Comparison of ENCODE assay signal across 11 cellular contexts in genomic region chr16:68285683-68286082, GRCh38. TPM values are rescaled to one million over a fixed set of nuclear protein-coding genes. Genes with fewer than 3 reads are reported as not detected.
DNase-seq lines count a peak whose midpoint lies in the region; ATAC-seq, FAIRE-seq and TF ChIP-seq lines count a peak whose summit lies in the region.
"Had no signal": no experiment of that assay in that cellular context is flagged by ENCODE, and none has a peak within 500 bp of the region (broad histone marks: within the 10 kb centered on the region; RNA-seq: fewer than 3 reads in every experiment).

No MANE protein-coding gene starts in this region.

- H3K36me3 ChIP-seq in left ventricle myocardium inferior (peaks cover 20% of the 10 kb centered on the region), HepG2 (replicated peaks in 1 of 2; ENCODE audit: control insufficient read depth in 1 of 2, insufficient read depth in 2 of 2, low read length in 2 of 2) (peaks cover 24 to 62% of the 10 kb centered on the region in 2 experiments), transverse colon (peaks cover 0 to 6% (median under 1%) of the 10 kb centered on the region in 4 donors), pancreas (no peaks in the 10 kb centered on the region)

- H3K9ac ChIP-seq in HepG2 (ENCODE audit: insufficient read depth, low read depth, low read length): no peak overlapping the region

- H3K4me3 ChIP-seq in left ventricle myocardium inferior (no peak overlapping the region), HepG2 (replicated peaks in 1 of 3; ENCODE audit: insufficient read depth in 1 of 3, low read depth in 2 of 3, low read length in 3 of 3) (no peak overlapping the region), transverse colon (no peak overlapping the region), pancreas (no peak overlapping the region)

- TF ChIP-seq RAD21 in HepG2 (CRISPR knock-in tag; IDR thresholded peaks at IDR 0.05): no peak

- TF ChIP-seq POLR2A in HepG2 (IDR thresholded peaks at IDR 0.05; ENCODE audit: insufficient read depth in 1 of 2, low read depth in 2 of 2, low read length in 2 of 2): no peak
- TF ChIP-seq POLR2A in transverse colon (IDR thresholded peaks at IDR 0.05): no peak

- H3K27ac ChIP-seq in left ventricle myocardium inferior (replicated peaks) (peak overlapping the region; percentile 87), HepG2 (ENCODE audit: extremely low read length, insufficient read depth, low read length) (no peak overlapping the region), transverse colon (peak overlapping the region in 3 of 4 donors; percentile 18 to 73 (median 67)), pancreas (no peak overlapping the region)
- H3K27ac ChIP-seq: C4-2B had no signal

- FAIRE-seq in HepG2 (lab: Jason Lieb, UNC): no peak
- no peak for FAIRE-seq in pancreas (lab: Jason Lieb, UNC)

- DNase-seq in left ventricle myocardium inferior (no peak), Right ventricle myocardium inferior (ENCODE audit: missing footprints) (no peak), HepG2 (ENCODE audit: low spot score) (no peak), transverse colon (no peak), DMS153 treated with DMSO at 0.1 percent for 48 hours (lab: John Stamatoyannopoulos, UW; ENCODE audit: unreplicated experiment) (no peak), pancreas (no peak)
- DNase-seq in activated CD4-positive, alpha-beta memory T cell treated with anti-CD3 and anti-CD28 coated beads, Interleukin-2, amount 10 ng/mL, durations not matched to agents 7 days and 5 days: no peak
- DNase-seq in effector CD4-positive, alpha-beta T cell: no peak
- DNase-seq: stimulated activated CD4-positive, alpha-beta T cell treated with anti-CD3 and anti-CD28 coated beads, Interleukin-4, amount 100 ng/mL, for 1 hour had no signal

- WGBS in HepG2 (ENCODE audit: low lambda C conversion rate): 100% methylated on average over 3 of the region's 3 CpGs
- WGBS in transverse colon (ENCODE audit: low coverage in 1 of 2), 2 donors: 95% methylated on average over 3 of the region's 3 CpGs; no CpG with 5 or more reads in 1 of the 2 donors
- WGBS in pancreas, 2 donors: 92 to 94% methylated on average over 3 of the region's 3 CpGs

- H3K9me3 ChIP-seq in left ventricle myocardium inferior (replicated peaks): no peaks in the 10 kb centered on the region
- H3K9me3 ChIP-seq in HepG2 (ENCODE audit: low read length): no peaks in the 10 kb centered on the region
- H3K9me3 ChIP-seq in transverse colon: no peaks in the 10 kb centered on the region
- H3K9me3 ChIP-seq in pancreas: no peaks in the 10 kb centered on the region

- peaks cover 100% of the 10 kb centered on the region for H3K4me1 ChIP-seq in left ventricle myocardium inferior
- H3K4me1 ChIP-seq in HepG2 (ENCODE audit: insufficient read depth, low read length): peaks cover 60% of the 10 kb centered on the region
- H3K4me1 ChIP-seq in transverse colon: peaks cover 7 to 75% (median 10%) of the 10 kb centered on the region in 4 donors
- H3K4me1 ChIP-seq in pancreas: no peaks in the 10 kb centered on the region

- no TSS peak for BruUV-seq in HepG2 (replicated peaks; lab: Mats Ljungman, UMichigan)

- H3K27me3 ChIP-seq in left ventricle myocardium inferior (ENCODE audit: low read depth): no peaks in the 10 kb centered on the region
- H3K27me3 ChIP-seq in HepG2 (ENCODE audit: control insufficient read depth in 1 of 2, insufficient read depth in 2 of 2, low read length in 2 of 2): no peaks in the 10 kb centered on the region
- no peaks in the 10 kb centered on the region for H3K27me3 ChIP-seq in transverse colon
- H3K27me3 ChIP-seq in pancreas: no peaks in the 10 kb centered on the region

- H3K27me3 Mint-ChIP-seq in activated CD4-positive, alpha-beta memory T cell treated with anti-CD3 and anti-CD28 coated beads, Interleukin-2, amount 10 ng/mL, durations not matched to agents 7 days and 5 days: no peaks in the 10 kb centered on the region

- H3K4me2 ChIP-seq in HepG2 (ENCODE audit: low read depth, low read length): no peak overlapping the region

- ATAC-seq in Right ventricle myocardium inferior (no peak), HepG2 (no peak), pancreas (no peak)
- ATAC-seq: HCT116 had no signal

- CTCF ChIA-PET in activated CD4-positive, alpha-beta memory T cell treated with anti-CD3 and anti-CD28 coated beads, Interleukin-2, amount 10 ng/mL, durations not matched to agents 7 days and 5 days (lab: Charles Lee): interaction anchor here (1.4 to 15.3 kb wide), 6 partner anchors 13 to 89 kb away, joined by 3 to 243 read pairs (median 6); partner anchors contain the start of genes PRMT7, SLC7A6 and SLC7A6OS
- CTCF ChIA-PET in HepG2 (lab: Yijun Ruan, JAX; ENCODE audit: low intra/inter-chr PET ratio, low total read pairs): no interaction called here

- intact Hi-C loops in left ventricle myocardium inferior (cut with micrococcal nuclease) (no loop called here), Right ventricle myocardium inferior (cut with DNase I) (no loop called here), HepG2 (cut with micrococcal nuclease; ENCODE audit: unreplicated experiment) (no loop called here), transverse colon (cut with DNase I; ENCODE audit: low total_unique reads) (no loop called here), pancreas (cut with DNase I) (loop anchor here in 1 of 3 donors (5.0 kb wide), 1 partner anchor 48 kb away; the partner anchor contains the start of gene ESRP2)

- TF ChIP-seq EP300 in HepG2 (IDR thresholded peaks at IDR 0.05; ENCODE audit: low read depth in 2 of 2, low read length in 2 of 2) (no peak), HepG2 (CRISPR knock-in tag; IDR thresholded peaks at IDR 0.05; ENCODE audit: borderline replicate concordance) (no peak), transverse colon (IDR thresholded peaks at IDR 0.05; ENCODE audit: low read depth) (no peak)

- peaks cover 80% of the 10 kb centered on the region for H3K36me3 Mint-ChIP-seq in activated CD4-positive, alpha-beta memory T cell treated with anti-CD3 and anti-CD28 coated beads, Interleukin-2, amount 10 ng/mL, durations not matched to agents 7 days and 5 days (ENCODE audit: low read depth)

- no peak overlapping the region for H2AFZ ChIP-seq in HepG2 (ENCODE audit: low read length)

- H3K27ac Mint-ChIP-seq in activated CD4-positive, alpha-beta memory T cell treated with anti-CD3 and anti-CD28 coated beads, Interleukin-2, amount 10 ng/mL, durations not matched to agents 7 days and 5 days: peak overlapping the region; percentile 92

- no peaks in the 10 kb centered on the region for H4K20me1 ChIP-seq in HepG2 (ENCODE audit: insufficient read depth, low read length)

- peaks cover 46% of the 10 kb centered on the region for H3K79me2 ChIP-seq in HepG2 (ENCODE audit: insufficient read depth, low read length)

- TF ChIP-seq CTCF in left ventricle myocardium inferior (IDR thresholded peaks at IDR 0.05; ENCODE audit: borderline replicate concordance) (no peak), HepG2 (CRISPR knock-in tag; IDR thresholded peaks at IDR 0.05) (no peak), transverse colon (IDR thresholded peaks at IDR 0.05) (no peak), pancreas (IDR thresholded peaks at IDR 0.05) (no peak)

- POLR2A ChIA-PET in activated CD4-positive, alpha-beta memory T cell treated with anti-CD3 and anti-CD28 coated beads, Interleukin-2, amount 10 ng/mL, durations not matched to agents 7 days and 5 days (lab: Charles Lee): interaction anchor here (1.2 to 9.9 kb wide), 10 partner anchors 9 to 216 kb away, joined by 3 to 85 read pairs (median 16); partner anchors contain the start of genes PRMT7, SLC7A6 and SLC7A6OS
- POLR2A ChIA-PET in HepG2 (lab: Yijun Ruan, JAX): interaction anchor here (0.9 to 4.3 kb wide), 4 partner anchors 10 to 49 kb away, joined by 3 to 22 read pairs (median 4); partner anchors contain the start of genes PRMT7, SLC7A6 and SLC7A6OS

- peaks cover 95% of the 10 kb centered on the region for H3K4me1 Mint-ChIP-seq in activated CD4-positive, alpha-beta memory T cell treated with anti-CD3 and anti-CD28 coated beads, Interleukin-2, amount 10 ng/mL, durations not matched to agents 7 days and 5 days

- H3K9me3 Mint-ChIP-seq in activated CD4-positive, alpha-beta memory T cell treated with anti-CD3 and anti-CD28 coated beads, Interleukin-2, amount 10 ng/mL, durations not matched to agents 7 days and 5 days: no peaks in the 10 kb centered on the region

- peak overlapping the region; percentile 5 for H3K4me3 Mint-ChIP-seq in activated CD4-positive, alpha-beta memory T cell treated with anti-CD3 and anti-CD28 coated beads, Interleukin-2, amount 10 ng/mL, durations not matched to agents 7 days and 5 days

- in situ Hi-C loops in HepG2 (cut with HindIII; ENCODE audit: extremely low pct_ligation_motif_present, low pct_unique_long_range_greater_than_20kb): no loop called here
- in situ Hi-C loops in transverse colon (cut with MboI; ENCODE audit: low pct_ligation_motif_present in 1 of 4, low pct_unique_long_range_greater_than_20kb in 1 of 4, low sequenced_read_pairs in 3 of 4): no loop called here

RNA-seq across cellular contexts. Expression of gene SLC7A6, which starts 21.4 kb away (rescaled TPM):
- total RNA-seq in left ventricle myocardium inferior (44.2 TPM), Right ventricle myocardium inferior (33.7 TPM), HepG2 (2016; rRNA removed; fragmentation: Illumina TruSeq; extraction: Trizol) (25.4 and 35.8 TPM in 2 replicates), transverse colon (100 to 1,000 TPM in 1 of 4 donors, 10 to 100 TPM in 3; 20.6 to 145 (median 31.4) TPM), pancreas (1 to 10 TPM; 4.3 to 8.7 (median 6.0) TPM)
- total RNA-seq in activated CD4-positive, alpha-beta memory T cell treated with anti-CD3 and anti-CD28 coated beads, Interleukin-2, amount 10 ng/mL, durations not matched to agents 7 days and 5 days: 10 to 100 TPM; 66.7 to 68.9 TPM
- total RNA-seq in HepG2 (2016; cell fraction: cytosol; rRNA removed; fragmentation: Illumina TruSeq; extraction: Trizol; ENCODE audit: low read depth): 116 and 121 TPM in 2 replicates
- total RNA-seq in HepG2 (2016; cell fraction: insoluble cytoplasmic fraction; rRNA removed; fragmentation: Illumina TruSeq; extraction: Trizol): 25.1 and 35.3 TPM in 2 replicates
- 38.4 and 41.5 TPM in 2 replicates for total RNA-seq in HepG2 (2016; cell fraction: membrane; rRNA removed; fragmentation: Illumina TruSeq; extraction: Trizol)
- 53.5 and 62.4 TPM in 2 replicates for total RNA-seq in HepG2 (2016; cell fraction: nucleus; rRNA removed; fragmentation: Illumina TruSeq; extraction: Trizol)
- polyA plus RNA-seq in HepG2 (2011; rRNA removed) (67.4 and 70.8 TPM in 2 replicates), pancreas (1 to 10 TPM; 3.1 to 5.4 TPM)
- 38.1 and 42.5 TPM in 2 replicates for polyA plus RNA-seq in HepG2 (2011; cell fraction: cytosol; rRNA removed)
- polyA plus RNA-seq in HepG2 (2011; cell fraction: nucleus; rRNA removed): 195 and 234 TPM in 2 replicates
- 29.8 and 35.6 TPM in 2 replicates for polyA plus RNA-seq in HepG2 (2012)
- polyA plus RNA-seq in HepG2 (2016; cell fraction: cytosol; fragmentation: Illumina TruSeq; extraction: Trizol; ENCODE audit: low read depth): 4.5 and 5.9 TPM in 2 replicates
- polyA plus RNA-seq in HepG2 (2016; cell fraction: insoluble cytoplasmic fraction; fragmentation: Illumina TruSeq; extraction: Trizol; ENCODE audit: low read depth): 17.5 and 18.7 TPM in 2 replicates
- 8.7 and 9.5 TPM in 2 replicates for polyA plus RNA-seq in HepG2 (2016; cell fraction: membrane; fragmentation: Illumina TruSeq; extraction: Trizol; ENCODE audit: low read depth)
- 86.8 and 104 TPM in 2 replicates for polyA plus RNA-seq in HepG2 (2016; cell fraction: nucleus; fragmentation: Illumina TruSeq; extraction: Trizol; ENCODE audit: insufficient read depth, low read depth)
- polyA minus RNA-seq in HepG2 (2011; rRNA and poly(A)+ RNA removed; ENCODE audit: low replicate concordance): 346 and 374 TPM in 2 replicates
- 39.3 and 39.6 TPM in 2 replicates for polyA minus RNA-seq in HepG2 (2011; cell fraction: cytosol; rRNA and poly(A)+ RNA removed)
- 114 and 135 TPM in 2 replicates for polyA minus RNA-seq in HepG2 (2011; cell fraction: nucleus; rRNA and poly(A)+ RNA removed)

RNA-seq across cellular contexts. Expression of gene SLC7A6OS, which starts 25.1 kb away (rescaled TPM):
- 13.6 TPM for total RNA-seq in left ventricle myocardium inferior
- total RNA-seq in Right ventricle myocardium inferior: 12.4 TPM
- 10 to 100 TPM; 30.4 to 31.2 TPM for total RNA-seq in activated CD4-positive, alpha-beta memory T cell treated with anti-CD3 and anti-CD28 coated beads, Interleukin-2, amount 10 ng/mL, durations not matched to agents 7 days and 5 days
- 21.5 and 21.6 TPM in 2 replicates for total RNA-seq in HepG2 (2016; rRNA removed; fragmentation: Illumina TruSeq; extraction: Trizol)
- 4.2 and 5.7 TPM in 2 replicates for total RNA-seq in HepG2 (2016; cell fraction: cytosol; rRNA removed; fragmentation: Illumina TruSeq; extraction: Trizol; ENCODE audit: low read depth)
- total RNA-seq in HepG2 (2016; cell fraction: insoluble cytoplasmic fraction; rRNA removed; fragmentation: Illumina TruSeq; extraction: Trizol): 19.7 and 21.7 TPM in 2 replicates
- total RNA-seq in HepG2 (2016; cell fraction: membrane; rRNA removed; fragmentation: Illumina TruSeq; extraction: Trizol): 8.6 and 9.1 TPM in 2 replicates
- 28.4 and 34.8 TPM in 2 replicates for total RNA-seq in HepG2 (2016; cell fraction: nucleus; rRNA removed; fragmentation: Illumina TruSeq; extraction: Trizol)
- 11.2 and 12.5 TPM in 2 replicates for polyA plus RNA-seq in HepG2 (2011; rRNA removed)
- polyA plus RNA-seq in HepG2 (2011; cell fraction: cytosol; rRNA removed): 6.1 and 9.0 TPM in 2 replicates
- polyA plus RNA-seq in HepG2 (2011; cell fraction: nucleus; rRNA removed): 22.2 and 25.4 TPM in 2 replicates
- polyA plus RNA-seq in HepG2 (2012): 12.1 and 13.5 TPM in 2 replicates
- 2.2 and 2.4 TPM in 2 replicates for polyA plus RNA-seq in HepG2 (2016; cell fraction: cytosol; fragmentation: Illumina TruSeq; extraction: Trizol; ENCODE audit: low read depth)
- polyA plus RNA-seq in HepG2 (2016; cell fraction: insoluble cytoplasmic fraction; fragmentation: Illumina TruSeq; extraction: Trizol; ENCODE audit: low read depth): 19.5 and 20.3 TPM in 2 replicates
- 4.3 and 4.5 TPM in 2 replicates for polyA plus RNA-seq in HepG2 (2016; cell fraction: membrane; fragmentation: Illumina TruSeq; extraction: Trizol; ENCODE audit: low read depth)
- polyA plus RNA-seq in HepG2 (2016; cell fraction: nucleus; fragmentation: Illumina TruSeq; extraction: Trizol; ENCODE audit: insufficient read depth, low read depth): 37.7 and 42.1 TPM in 2 replicates
- polyA minus RNA-seq in HepG2 (2011; rRNA and poly(A)+ RNA removed; ENCODE audit: low replicate concordance): 8.8 and 15.1 TPM in 2 replicates
- polyA minus RNA-seq in HepG2 (2011; cell fraction: cytosol; rRNA and poly(A)+ RNA removed): 4.7 and 4.9 TPM in 2 replicates
- polyA minus RNA-seq in HepG2 (2011; cell fraction: nucleus; rRNA and poly(A)+ RNA removed): 26.7 and 28.5 TPM in 2 replicates
- total RNA-seq in transverse colon: 10 to 100 TPM in 3 of 4 donors, 1 to 10 TPM in 1; 7.8 to 49.0 (median 15.3) TPM
- 1 to 10 TPM; 6.4 to 8.1 (median 6.6) TPM for total RNA-seq in pancreas
- polyA plus RNA-seq in pancreas: 1 to 10 TPM; 5.2 to 5.8 TPM

RNA-seq across cellular contexts. Expression of gene PRMT7, which starts 25.1 kb away (rescaled TPM):
- total RNA-seq in left ventricle myocardium inferior (25.6 TPM), Right ventricle myocardium inferior (28.9 TPM), HepG2 (2016; rRNA removed; fragmentation: Illumina TruSeq; extraction: Trizol) (46.7 and 55.0 TPM in 2 replicates), transverse colon (100 to 1,000 TPM in 1 of 4 donors, 10 to 100 TPM in 3; 20.6 to 115 (median 38.5) TPM), pancreas (10 to 100 TPM; 11.6 to 22.6 (median 15.6) TPM)
- total RNA-seq in activated CD4-positive, alpha-beta memory T cell treated with anti-CD3 and anti-CD28 coated beads, Interleukin-2, amount 10 ng/mL, durations not matched to agents 7 days and 5 days: 10 to 100 TPM; 50.4 to 52.2 TPM
- 9.5 and 12.3 TPM in 2 replicates for total RNA-seq in HepG2 (2016; cell fraction: cytosol; rRNA removed; fragmentation: Illumina TruSeq; extraction: Trizol; ENCODE audit: low read depth)
- total RNA-seq in HepG2 (2016; cell fraction: insoluble cytoplasmic fraction; rRNA removed; fragmentation: Illumina TruSeq; extraction: Trizol): 45.8 and 52.4 TPM in 2 replicates
- 18.9 and 20.2 TPM in 2 replicates for total RNA-seq in HepG2 (2016; cell fraction: membrane; rRNA removed; fragmentation: Illumina TruSeq; extraction: Trizol)
- 51.3 and 66.0 TPM in 2 replicates for total RNA-seq in HepG2 (2016; cell fraction: nucleus; rRNA removed; fragmentation: Illumina TruSeq; extraction: Trizol)
- polyA plus RNA-seq in HepG2 (2011; rRNA removed) (47.5 and 53.5 TPM in 2 replicates), pancreas (10 to 100 TPM; 43.9 to 47.9 TPM)
- 35.5 and 39.1 TPM in 2 replicates for polyA plus RNA-seq in HepG2 (2011; cell fraction: cytosol; rRNA removed)
- 268 and 334 TPM in 2 replicates for polyA plus RNA-seq in HepG2 (2011; cell fraction: nucleus; rRNA removed)
- polyA plus RNA-seq in HepG2 (2012): 28.1 and 39.6 TPM in 2 replicates
- polyA plus RNA-seq in HepG2 (2016; cell fraction: cytosol; fragmentation: Illumina TruSeq; extraction: Trizol; ENCODE audit: low read depth): 4.3 and 4.6 TPM in 2 replicates
- polyA plus RNA-seq in HepG2 (2016; cell fraction: insoluble cytoplasmic fraction; fragmentation: Illumina TruSeq; extraction: Trizol; ENCODE audit: low read depth): 36.4 and 39.2 TPM in 2 replicates
- 6.8 and 7.1 TPM in 2 replicates for polyA plus RNA-seq in HepG2 (2016; cell fraction: membrane; fragmentation: Illumina TruSeq; extraction: Trizol; ENCODE audit: low read depth)
- polyA plus RNA-seq in HepG2 (2016; cell fraction: nucleus; fragmentation: Illumina TruSeq; extraction: Trizol; ENCODE audit: insufficient read depth, low read depth): 109 and 112 TPM in 2 replicates
- 105 and 173 TPM in 2 replicates for polyA minus RNA-seq in HepG2 (2011; rRNA and poly(A)+ RNA removed; ENCODE audit: low replicate concordance)
- 15.1 and 21.0 TPM in 2 replicates for polyA minus RNA-seq in HepG2 (2011; cell fraction: cytosol; rRNA and poly(A)+ RNA removed)
- polyA minus RNA-seq in HepG2 (2011; cell fraction: nucleus; rRNA and poly(A)+ RNA removed): 89.8 and 99.8 TPM in 2 replicates

RNA-seq across cellular contexts. Expression of gene PLA2G15, which starts 40.5 kb away (rescaled TPM):
- 35.5 TPM for total RNA-seq in left ventricle myocardium inferior
- 43.8 TPM for total RNA-seq in Right ventricle myocardium inferior
- 1 to 10 TPM; 7.4 to 7.5 TPM for total RNA-seq in activated CD4-positive, alpha-beta memory T cell treated with anti-CD3 and anti-CD28 coated beads, Interleukin-2, amount 10 ng/mL, durations not matched to agents 7 days and 5 days
- total RNA-seq in HepG2 (2016; rRNA removed; fragmentation: Illumina TruSeq; extraction: Trizol): 9.9 and 14.4 TPM in 2 replicates
- 1.6 and 1.9 TPM in 2 replicates for total RNA-seq in HepG2 (2016; cell fraction: cytosol; rRNA removed; fragmentation: Illumina TruSeq; extraction: Trizol; ENCODE audit: low read depth)
- 8.0 and 15.5 TPM in 2 replicates for total RNA-seq in HepG2 (2016; cell fraction: insoluble cytoplasmic fraction; rRNA removed; fragmentation: Illumina TruSeq; extraction: Trizol)
- 4.8 and 5.1 TPM in 2 replicates for total RNA-seq in HepG2 (2016; cell fraction: membrane; rRNA removed; fragmentation: Illumina TruSeq; extraction: Trizol)
- 16.6 and 20.9 TPM in 2 replicates for total RNA-seq in HepG2 (2016; cell fraction: nucleus; rRNA removed; fragmentation: Illumina TruSeq; extraction: Trizol)
- 23.7 and 30.2 TPM in 2 replicates for polyA plus RNA-seq in HepG2 (2011; rRNA removed)
- polyA plus RNA-seq in HepG2 (2011; cell fraction: cytosol; rRNA removed): 18.0 and 24.3 TPM in 2 replicates
- 25.8 and 28.3 TPM in 2 replicates for polyA plus RNA-seq in HepG2 (2011; cell fraction: nucleus; rRNA removed)
- polyA plus RNA-seq in HepG2 (2012): 14.5 and 15.3 TPM in 2 replicates
- polyA plus RNA-seq in HepG2 (2016; cell fraction: cytosol; fragmentation: Illumina TruSeq; extraction: Trizol; ENCODE audit: low read depth): 1.2 and 1.8 TPM in 2 replicates
- polyA plus RNA-seq in HepG2 (2016; cell fraction: insoluble cytoplasmic fraction; fragmentation: Illumina TruSeq; extraction: Trizol; ENCODE audit: low read depth): 8.4 and 8.8 TPM in 2 replicates
- 2.6 and 3.5 TPM in 2 replicates for polyA plus RNA-seq in HepG2 (2016; cell fraction: membrane; fragmentation: Illumina TruSeq; extraction: Trizol; ENCODE audit: low read depth)
- 29.5 and 29.9 TPM in 2 replicates for polyA plus RNA-seq in HepG2 (2016; cell fraction: nucleus; fragmentation: Illumina TruSeq; extraction: Trizol; ENCODE audit: insufficient read depth, low read depth)
- 18.7 and 48.3 TPM in 2 replicates for polyA minus RNA-seq in HepG2 (2011; rRNA and poly(A)+ RNA removed; ENCODE audit: low replicate concordance)
- 13.9 and 15.8 TPM in 2 replicates for polyA minus RNA-seq in HepG2 (2011; cell fraction: cytosol; rRNA and poly(A)+ RNA removed)
- 5.9 and 8.5 TPM in 2 replicates for polyA minus RNA-seq in HepG2 (2011; cell fraction: nucleus; rRNA and poly(A)+ RNA removed)
- total RNA-seq in transverse colon: 10 to 100 TPM in 3 of 4 donors, 1 to 10 TPM in 1; 9.6 to 18.2 (median 15.0) TPM
- total RNA-seq in pancreas: 10 to 100 TPM in 1 of 6 donors, 1 to 10 TPM in 5; 3.5 to 14.1 (median 5.1) TPM
- 1 to 10 TPM; 6.1 to 8.4 TPM for polyA plus RNA-seq in pancreas

RNA-seq across cellular contexts. Expression of gene ESRP2, which starts 49.8 kb away (rescaled TPM):
- 0.14 TPM for total RNA-seq in left ventricle myocardium inferior
- 0.41 TPM for total RNA-seq in Right ventricle myocardium inferior
- not detected for total RNA-seq in activated CD4-positive, alpha-beta memory T cell treated with anti-CD3 and anti-CD28 coated beads, Interleukin-2, amount 10 ng/mL, durations not matched to agents 7 days and 5 days
- 17.1 and 21.1 TPM in 2 replicates for total RNA-seq in HepG2 (2016; rRNA removed; fragmentation: Illumina TruSeq; extraction: Trizol)
- 6.8 and 7.6 TPM in 2 replicates for total RNA-seq in HepG2 (2016; cell fraction: cytosol; rRNA removed; fragmentation: Illumina TruSeq; extraction: Trizol; ENCODE audit: low read depth)
- 14.0 and 20.2 TPM in 2 replicates for total RNA-seq in HepG2 (2016; cell fraction: insoluble cytoplasmic fraction; rRNA removed; fragmentation: Illumina TruSeq; extraction: Trizol)
- total RNA-seq in HepG2 (2016; cell fraction: membrane; rRNA removed; fragmentation: Illumina TruSeq; extraction: Trizol): 8.4 and 9.8 TPM in 2 replicates
- total RNA-seq in HepG2 (2016; cell fraction: nucleus; rRNA removed; fragmentation: Illumina TruSeq; extraction: Trizol): 30.8 and 33.0 TPM in 2 replicates
- polyA plus RNA-seq in HepG2 (2011; rRNA removed): 32.4 and 36.3 TPM in 2 replicates
- polyA plus RNA-seq in HepG2 (2011; cell fraction: cytosol; rRNA removed): 15.3 and 21.4 TPM in 2 replicates
- polyA plus RNA-seq in HepG2 (2011; cell fraction: nucleus; rRNA removed): 149 and 178 TPM in 2 replicates
- polyA plus RNA-seq in HepG2 (2012): 22.9 and 25.0 TPM in 2 replicates
- polyA plus RNA-seq in HepG2 (2016; cell fraction: cytosol; fragmentation: Illumina TruSeq; extraction: Trizol; ENCODE audit: low read depth): 1.9 and 2.0 TPM in 2 replicates
- 20.9 and 25.3 TPM in 2 replicates for polyA plus RNA-seq in HepG2 (2016; cell fraction: insoluble cytoplasmic fraction; fragmentation: Illumina TruSeq; extraction: Trizol; ENCODE audit: low read depth)
- polyA plus RNA-seq in HepG2 (2016; cell fraction: membrane; fragmentation: Illumina TruSeq; extraction: Trizol; ENCODE audit: low read depth): 6.3 and 6.7 TPM in 2 replicates
- 75.9 and 77.2 TPM in 2 replicates for polyA plus RNA-seq in HepG2 (2016; cell fraction: nucleus; fragmentation: Illumina TruSeq; extraction: Trizol; ENCODE audit: insufficient read depth, low read depth)
- polyA minus RNA-seq in HepG2 (2011; rRNA and poly(A)+ RNA removed; ENCODE audit: low replicate concordance): 91.8 and 102 TPM in 2 replicates
- polyA minus RNA-seq in HepG2 (2011; cell fraction: cytosol; rRNA and poly(A)+ RNA removed): 22.4 and 22.8 TPM in 2 replicates
- polyA minus RNA-seq in HepG2 (2011; cell fraction: nucleus; rRNA and poly(A)+ RNA removed): 79.8 and 79.9 TPM in 2 replicates
- 10 to 100 TPM; 61.3 to 87.5 (median 77.2) TPM for total RNA-seq in transverse colon
- 10 to 100 TPM; 20.1 to 43.4 (median 33.3) TPM for total RNA-seq in pancreas
- polyA plus RNA-seq in pancreas: 10 to 100 TPM; 35.5 to 45.5 TPM

Comparison
In these comparisons a context has a peak if more than half of its experiments do, and no peak if none do; other contexts are left out.
1. H3K27ac ChIP-seq: peak in left ventricle myocardium inferior (single experiment) and transverse colon (3 of 4); none in HepG2 (single experiment) and pancreas (0 of 4).